ENCODE assay signal across 7 cellular contexts in genomic region chr1:23558140-23558871, GRCh38. TPM values are rescaled to one million over a fixed set of nuclear protein-coding genes. Genes with fewer than 3 reads are reported as not detected.
DNase-seq lines count a peak whose midpoint lies in the region; ATAC-seq and TF ChIP-seq lines count a peak whose summit lies in the region.

No MANE protein-coding gene starts in this region.

- H3K4me3 ChIP-seq in retinal pigment epithelial cell (ENCODE audit: low read length), result peak overlapping the region; percentile 99

- peak overlapping the region; percentile 91 for H3K4me3 Mint-ChIP-seq in activated T-helper 2 cell treated with anti-CD3 and anti-CD28 coated beads, Interferon-gamma antibody, Interleukin-2, Interleukin-4, amounts not matched to agents 10 μg/mL and 5 μg/mL and 100 μg/mL, durations not matched to agents 14 hours and 24 hours and 36 hours (ENCODE audit: low read depth)

- H3K27ac Mint-ChIP-seq in activated T-helper 2 cell treated with anti-CD3 and anti-CD28 coated beads, Interferon-gamma antibody, Interleukin-2, Interleukin-4, amounts not matched to agents 10 μg/mL and 5 μg/mL and 100 μg/mL, durations not matched to agents 14 hours and 24 hours and 36 hours, result peak overlapping the region; percentile 66

- ATAC-seq in left cardiac atrium, result peak in 1 of 2 donors; percentile 9
- no peak for ATAC-seq in GM21515 (IDR thresholded peaks at IDR 0.05; ENCODE audit: unreplicated experiment)

- H3K36me3 Mint-ChIP-seq in activated T-helper 2 cell treated with anti-CD3 and anti-CD28 coated beads, Interferon-gamma antibody, Interleukin-2, Interleukin-4, amounts not matched to agents 10 μg/mL and 5 μg/mL and 100 μg/mL, durations not matched to agents 14 hours and 24 hours and 36 hours (ENCODE audit: low read depth), result peaks cover 14% of the 10 kb centered on the region

- DNase-seq in NCI-H524 (lab: John Stamatoyannopoulos, UW), result peak; percentile 45 to 52
- no peak for DNase-seq in activated T-helper 2 cell treated with anti-CD3 and anti-CD28 coated beads, Interferon-gamma antibody, Interleukin-2, Interleukin-4, amounts not matched to agents 10 μg/mL and 5 μg/mL and 100 μg/mL, durations not matched to agents 14 hours and 24 hours and 36 hours (ENCODE audit: low spot score)
- peak; percentile 85 for DNase-seq in left cardiac atrium
- no peak for DNase-seq in retinal pigment epithelial cell (ENCODE audit: low read depth)
- no peak for DNase-seq in globus pallidus (ENCODE audit: low spot score)

- TF ChIP-seq CTCF in retinal pigment epithelial cell (conservative IDR thresholded peaks at IDR 0.05; ENCODE audit: low read depth, low read length), result no peak

- intact Hi-C loops in activated T-helper 2 cell treated with anti-CD3 and anti-CD28 coated beads, Interferon-gamma antibody, Interleukin-2, Interleukin-4, amounts not matched to agents 10 μg/mL and 5 μg/mL and 100 μg/mL, durations not matched to agents 14 hours and 24 hours and 36 hours (cut with micrococcal nuclease), result loop anchor here (2.0 kb wide), 2 partner anchors 28 to 58 kb away; partner anchors contain the start of gene E2F2
- intact Hi-C loops in left cardiac atrium (cut with DNase I), result no loop called here

- in situ Hi-C loops in GM18951 (cut with MboI; ENCODE audit: low sequenced_read_pairs, unreplicated experiment), result loop anchor here (10.0 kb wide), 1 partner anchor 56 kb away; no protein-coding TSS in a partner anchor

- peaks cover 40% of the 10 kb centered on the region for H3K27me3 Mint-ChIP-seq in activated T-helper 2 cell treated with anti-CD3 and anti-CD28 coated beads, Interferon-gamma antibody, Interleukin-2, Interleukin-4, amounts not matched to agents 10 μg/mL and 5 μg/mL and 100 μg/mL, durations not matched to agents 14 hours and 24 hours and 36 hours (ENCODE audit: low read depth)

- H3K9me3 Mint-ChIP-seq in activated T-helper 2 cell treated with anti-CD3 and anti-CD28 coated beads, Interferon-gamma antibody, Interleukin-2, Interleukin-4, amounts not matched to agents 10 μg/mL and 5 μg/mL and 100 μg/mL, durations not matched to agents 14 hours and 24 hours and 36 hours, result no peaks in the 10 kb centered on the region

- TF ChIP-seq POLR2A in GM18951 (IDR thresholded peaks at IDR 0.05; ENCODE audit: extremely low read depth, insufficient read depth, insufficient read length), result peak; percentile 41

- peaks cover 72% of the 10 kb centered on the region for H3K4me1 Mint-ChIP-seq in activated T-helper 2 cell treated with anti-CD3 and anti-CD28 coated beads, Interferon-gamma antibody, Interleukin-2, Interleukin-4, amounts not matched to agents 10 μg/mL and 5 μg/mL and 100 μg/mL, durations not matched to agents 14 hours and 24 hours and 36 hours (ENCODE audit: low read depth)

RNA-seq across cellular contexts. Expression of gene ID3, which starts 1.0 kb away (rescaled TPM):
- 24.7 and 26.9 TPM in 2 replicates for total RNA-seq in activated T-helper 2 cell treated with anti-CD3 and anti-CD28 coated beads, Interferon-gamma antibody, Interleukin-2, Interleukin-4, amounts not matched to agents 10 μg/mL and 5 μg/mL and 100 μg/mL, durations not matched to agents 14 hours and 24 hours and 36 hours
- total RNA-seq in left cardiac atrium, result 100 to 1,000 TPM; 119 to 172 TPM

RNA-seq across cellular contexts. Expression of gene E2F2, which starts 27.3 kb away (rescaled TPM):
- total RNA-seq in activated T-helper 2 cell treated with anti-CD3 and anti-CD28 coated beads, Interferon-gamma antibody, Interleukin-2, Interleukin-4, amounts not matched to agents 10 μg/mL and 5 μg/mL and 100 μg/mL, durations not matched to agents 14 hours and 24 hours and 36 hours, result 17.2 and 18.6 TPM in 2 replicates
- 1 to 10 TPM in 1 of 2 donors, under 1 TPM in 1; 0.18 to 1.3 TPM for total RNA-seq in left cardiac atrium

Comparison
In these comparisons a context has a peak if more than half of its experiments do, and no peak if none do; other contexts are left out.
1. DNase-seq: peak in NCI-H524 (2 of 2) and left cardiac atrium (single experiment); none in activated T-helper 2 cell treated with anti-CD3 and anti-CD28 coated beads, Interferon-gamma antibody, Interleukin-2, Interleukin-4, amounts not matched to agents 10 μg/mL and 5 μg/mL and 100 μg/mL, durations not matched to agents 14 hours and 24 hours and 36 hours (single experiment), retinal pigment epithelial cell (single experiment) and globus pallidus (single experiment).